Comparison of ENCODE assay signal across 24 cellular contexts in genomic region chr11:120040136-120040840, GRCh38.
"Had no signal": no experiment of that assay in that cellular context is flagged by ENCODE, and none has a peak within 500 bp of the region (broad histone marks: within the 10 kb centered on the region; RNA-seq: fewer than 3 reads in every experiment).

No MANE protein-coding gene starts in this region.

- H3K9me3 ChIP-seq: neutrophil, uterus had no signal

- H3K4me1 Mint-ChIP-seq: central memory CD8-positive, alpha-beta T cell; memory B cell; naive thymus-derived CD8-positive, alpha-beta T cell had no signal

- H3K27ac ChIP-seq: brain microvascular endothelial cell, esophagus muscularis mucosa, gastroesophageal sphincter, neutrophil, parathyroid adenoma, tibial artery, uterus had no signal

- H3K27me3 ChIP-seq: brain microvascular endothelial cell, uterus had no signal

- H3K9me3 Mint-ChIP-seq: activated CD8-positive, alpha-beta T cell treated with anti-CD3 and anti-CD28 coated beads for 36 hours; activated T-cell treated with anti-CD3 and anti-CD28 coated beads, Interleukin-2, amount 50 U/mL, for 72 hours; central memory CD8-positive, alpha-beta T cell had no signal

- H3K4me1 ChIP-seq: esophagus muscularis mucosa, gastroesophageal sphincter, parathyroid adenoma, tibial artery, uterus had no signal

- H3K36me3 ChIP-seq: brain microvascular endothelial cell, esophagus muscularis mucosa, gastroesophageal sphincter, neutrophil, tibial artery, uterus had no signal

- H3K27ac Mint-ChIP-seq: activated CD8-positive, alpha-beta T cell treated with anti-CD3 and anti-CD28 coated beads for 36 hours; activated T-cell treated with anti-CD3 and anti-CD28 coated beads, Interleukin-2, amount 50 U/mL, for 72 hours; memory B cell; naive thymus-derived CD8-positive, alpha-beta T cell had no signal

- H3K4me3 Mint-ChIP-seq: activated CD8-positive, alpha-beta T cell treated with anti-CD3 and anti-CD28 coated beads for 36 hours; activated T-cell treated with anti-CD3 and anti-CD28 coated beads, Interleukin-2, amount 50 U/mL, for 72 hours; central memory CD8-positive, alpha-beta T cell; memory B cell; naive thymus-derived CD8-positive, alpha-beta T cell had no signal

- H3K36me3 Mint-ChIP-seq: memory B cell; naive thymus-derived CD8-positive, alpha-beta T cell had no signal

- ATAC-seq: activated CD8-positive, alpha-beta T cell treated with anti-CD3 and anti-CD28 coated beads for 36 hours; activated T-cell treated with anti-CD3 and anti-CD28 coated beads, Interleukin-2, amount 50 U/mL, for 72 hours; gastroesophageal sphincter; naive thymus-derived CD8-positive, alpha-beta T cell had no signal

- DNase-seq: activated CD4-positive, alpha-beta T cell treated with anti-CD3 and anti-CD28 coated beads for 48 hours; activated CD4-positive, CD25-positive, alpha-beta regulatory T cell; activated CD8-positive, alpha-beta T cell treated with anti-CD3 and anti-CD28 coated beads for 36 hours; activated effector memory CD4-positive, alpha-beta T cell treated with anti-CD3 and anti-CD28 coated beads, Interleukin-2, amount 50 U/mL, for 16 hours; activated naive CD4-positive, alpha-beta T cell treated with anti-CD3 and anti-CD28 coated beads, Interleukin-2, amount 50 U/mL, for 16 hours; activated T-cell treated with anti-CD3 and anti-CD28 coated beads, Interleukin-2, amount 50 U/mL, for 72 hours; aorta; brain microvascular endothelial cell; cortex of kidney; effector CD4-positive, alpha-beta T cell; naive thymus-derived CD8-positive, alpha-beta T cell; retina; stimulated activated CD4-positive, alpha-beta T cell treated with anti-CD3 and anti-CD28 coated beads, Interleukin-12 subunit alpha, Interleukin-12 subunit beta, amount 100 ng/mL, for 4 hours; stimulated activated CD4-positive, alpha-beta T cell treated with anti-CD3 and anti-CD28 coated beads, Interleukin-1b, Interleukin-23, amount 100 ng/mL, for 48 hours; stimulated activated CD8-positive, alpha-beta memory T cell treated with anti-CD3 and anti-CD28 coated beads, Interleukin-4, amount 100 ng/mL, for 48 hours; stimulated activated naive CD4-positive, alpha-beta T cell treated with Interleukin-2 at 50 U/mL for 16 hours; tibial artery; uterus had no signal

- H3K4me3 ChIP-seq: esophagus muscularis mucosa, gastroesophageal sphincter, tibial artery, uterus had no signal
